ENCODE assay signal across 33 cellular contexts in genomic region chr14:99081156-99081765, GRCh38.
"Had no signal": no experiment of that assay in that cellular context is flagged by ENCODE, and none has a peak within 500 bp of the region (broad histone marks: within the 10 kb centered on the region; RNA-seq: fewer than 3 reads in every experiment).

No MANE protein-coding gene starts in this region.

- H3K36me3 Mint-ChIP-seq: brain had no signal

- ATAC-seq: activated CD8-positive, alpha-beta T cell treated with anti-CD3 and anti-CD28 coated beads, Interleukin-2, amount 10 ng/mL, durations not matched to agents 7 days and 5 days; activated naive CD4-positive, alpha-beta T cell treated with anti-CD3 and anti-CD28 coated beads, Interleukin-2, amount 50 U/mL, for 72 hours; activated T-cell treated with anti-CD3 and anti-CD28 coated beads, Interleukin-2, amount 50 U/mL, for 72 hours; esophagus mucosa; foreskin keratinocyte; gastrocnemius medialis; T-helper 17 cell had no signal

- H3K27ac ChIP-seq: ascending aorta, breast epithelium, cardiac muscle cell, coronary artery, dorsolateral prefrontal cortex, foreskin keratinocyte, gastrocnemius medialis, heart left ventricle, WERI-Rb-1 had no signal

- H3K27me3 ChIP-seq: ascending aorta, breast epithelium, cardiac muscle cell, foreskin keratinocyte had no signal

- H3K27ac Mint-ChIP-seq: activated B cell treated with CpG ODN at 0.5 μM for 24 hours; activated CD4-positive, alpha-beta memory T cell treated with anti-CD3 and anti-CD28 coated beads for 36 hours; activated CD8-positive, alpha-beta T cell treated with anti-CD3 and anti-CD28 coated beads, Interleukin-2, amount 10 ng/mL, durations not matched to agents 7 days and 5 days; activated naive CD4-positive, alpha-beta T cell treated with anti-CD3 and anti-CD28 coated beads, Interleukin-2, amount 10 ng/mL, durations not matched to agents 7 days and 5 days; activated naive CD4-positive, alpha-beta T cell treated with anti-CD3 and anti-CD28 coated beads, Interleukin-2, amount 50 U/mL, for 72 hours; activated naive CD8-positive, alpha-beta T cell treated with anti-CD3 and anti-CD28 coated beads, Interleukin-2, amount 10 ng/mL, durations not matched to agents 7 days and 5 days; activated T-cell treated with anti-CD3 and anti-CD28 coated beads, Interleukin-2, amount 50 U/mL, for 24 hours; activated T-cell treated with anti-CD3 and anti-CD28 coated beads, Interleukin-2, amount 50 U/mL, for 72 hours; brain; dendritic cell treated with granulocyte-macrophage colony-stimulating factor and Interleukin-4, amounts not matched to agents 40 ng/mL and 50 ng/mL, for 4 days; endodermal cell; T-helper 17 cell; T-helper 2 cell treated with Interferon-gamma antibody and Interleukin-4, amounts not matched to agents 5 μg/mL and 100 μg/mL, for 36 hours had no signal

- H3K9me3 ChIP-seq: gastrocnemius medialis had no signal

- H3K4me1 ChIP-seq: ascending aorta, breast epithelium, foreskin keratinocyte, gastrocnemius medialis, heart left ventricle had no signal

- H3K4me3 ChIP-seq: ascending aorta, breast epithelium, cardiac muscle cell, coronary artery, dorsolateral prefrontal cortex, gastrocnemius medialis, heart left ventricle had no signal

- H3K4me3 Mint-ChIP-seq: activated B cell treated with CpG ODN at 0.5 μM for 24 hours; activated CD4-positive, alpha-beta memory T cell treated with anti-CD3 and anti-CD28 coated beads for 36 hours; activated CD8-positive, alpha-beta T cell treated with anti-CD3 and anti-CD28 coated beads, Interleukin-2, amount 10 ng/mL, durations not matched to agents 7 days and 5 days; activated naive CD4-positive, alpha-beta T cell treated with anti-CD3 and anti-CD28 coated beads, Interleukin-2, amount 10 ng/mL, durations not matched to agents 7 days and 5 days; activated naive CD8-positive, alpha-beta T cell treated with anti-CD3 and anti-CD28 coated beads, Interleukin-2, amount 10 ng/mL, durations not matched to agents 7 days and 5 days; activated T-cell treated with anti-CD3 and anti-CD28 coated beads, Interleukin-2, amount 50 U/mL, for 24 hours; activated T-cell treated with anti-CD3 and anti-CD28 coated beads, Interleukin-2, amount 50 U/mL, for 72 hours; brain; dendritic cell treated with granulocyte-macrophage colony-stimulating factor and Interleukin-4, amounts not matched to agents 40 ng/mL and 50 ng/mL, for 4 days; endodermal cell; T-helper 17 cell; T-helper 2 cell treated with Interferon-gamma antibody and Interleukin-4, amounts not matched to agents 5 μg/mL and 100 μg/mL, for 36 hours had no signal

- H3K27me3 Mint-ChIP-seq: activated B cell treated with CpG ODN at 0.5 μM for 24 hours; activated CD4-positive, alpha-beta memory T cell treated with anti-CD3 and anti-CD28 coated beads for 36 hours; activated naive CD4-positive, alpha-beta T cell treated with anti-CD3 and anti-CD28 coated beads, Interleukin-2, amount 10 ng/mL, durations not matched to agents 7 days and 5 days; activated naive CD8-positive, alpha-beta T cell treated with anti-CD3 and anti-CD28 coated beads, Interleukin-2, amount 10 ng/mL, durations not matched to agents 7 days and 5 days; activated T-cell treated with anti-CD3 and anti-CD28 coated beads, Interleukin-2, amount 50 U/mL, for 24 hours; brain; T-helper 17 cell had no signal

- DNase-seq: activated B cell treated with CpG ODN at 0.5 μM for 24 hours; activated CD4-positive, alpha-beta memory T cell treated with anti-CD3 and anti-CD28 coated beads for 36 hours; activated CD4-positive, alpha-beta T cell treated with anti-CD3 and anti-CD28 coated beads for 48 hours; activated CD8-positive, alpha-beta T cell treated with anti-CD3 and anti-CD28 coated beads, Interleukin-2, amount 10 ng/mL, durations not matched to agents 7 days and 5 days; activated gamma-delta T cell; activated naive CD4-positive, alpha-beta T cell; activated naive CD4-positive, alpha-beta T cell treated with anti-CD3 and anti-CD28 coated beads, Interleukin-2, amount 10 ng/mL, durations not matched to agents 7 days and 5 days; activated naive CD8-positive, alpha-beta T cell treated with anti-CD3 and anti-CD28 coated beads, Interleukin-2, amount 10 ng/mL, durations not matched to agents 7 days and 5 days; activated T-cell treated with anti-CD3 and anti-CD28 coated beads for 4 hours; activated T-cell treated with anti-CD3 and anti-CD28 coated beads, Interleukin-2, amount 50 U/mL, for 24 hours; activated T-cell treated with anti-CD3 and anti-CD28 coated beads, Interleukin-2, amount 50 U/mL, for 72 hours; central memory CD4-positive, alpha-beta T cell; cerebellar nuclear complex; dorsolateral prefrontal cortex; effector memory CD4-positive, alpha-beta T cell; endodermal cell; foreskin keratinocyte; gastrocnemius medialis; glutamatergic neuron; heart left ventricle; T-helper 1 cell; T-helper 17 cell; T1000; WERI-Rb-1 had no signal

- H3K4me1 Mint-ChIP-seq: activated B cell treated with CpG ODN at 0.5 μM for 24 hours, brain, endodermal cell had no signal

- H3K36me3 ChIP-seq: ascending aorta, breast epithelium, cardiac muscle cell, gastrocnemius medialis, heart left ventricle, WERI-Rb-1 had no signal
